25 cellular contexts compared by ENCODE assay signal in genomic region chr6:130869681-130870080, GRCh38. TPM values are rescaled to one million over a fixed set of nuclear protein-coding genes. Genes with fewer than 3 reads are reported as not detected.
DNase-seq lines count a peak whose midpoint lies in the region; ATAC-seq and TF ChIP-seq lines count a peak whose summit lies in the region.
"Had no signal": no experiment of that assay in that cellular context is flagged by ENCODE, and none has a peak within 500 bp of the region (broad histone marks: within the 10 kb centered on the region; RNA-seq: fewer than 3 reads in every experiment).

No MANE protein-coding gene starts in this region.

- peaks cover 9 to 17% of the 10 kb centered on the region in 2 experiments; a peak in 2 of 4 replicates for H3K79me1 ChIP-seq in IMR-90 (ENCODE audit: low read depth in 1 of 2, low read length in 2 of 2)

- no peak overlapping the region for H3K27ac ChIP-seq in IMR-90 (ENCODE audit: insufficient read depth, low read length)
- H3K27ac ChIP-seq in Panc1 (ENCODE audit: low read length): no peak overlapping the region
- no peak overlapping the region for H3K27ac ChIP-seq in caudate nucleus (ENCODE audit: low read depth, low read length)
- H3K27ac ChIP-seq: A549, SJCRH30 had no signal

- no peak overlapping the region for H2AK5ac ChIP-seq in IMR-90 (ENCODE audit: low read depth, low read length)

- no peak for TF ChIP-seq CTCF in Calu3 (IDR thresholded peaks at IDR 0.05; ENCODE audit: unreplicated experiment)
- TF ChIP-seq CTCF in IMR-90 (conservative IDR thresholded peaks at IDR 0.05; ENCODE audit: low read depth, low read length): no peak
- no peak for TF ChIP-seq CTCF in Panc1 (IDR thresholded peaks at IDR 0.05)
- TF ChIP-seq CTCF in progenitor cell of endocrine pancreas (IDR thresholded peaks at IDR 0.05; ENCODE audit: unreplicated experiment): no peak

- no peak overlapping the region for H3K56ac ChIP-seq in IMR-90 (ENCODE audit: extremely low read depth, insufficient read depth, low read length)

- H4K91ac ChIP-seq in IMR-90 (ENCODE audit: insufficient read depth, low read depth, low read length): no peak overlapping the region

- H3K36me3 ChIP-seq in IMR-90 (ENCODE audit: control insufficient read depth, insufficient read depth, low read length) (peaks cover 23% of the 10 kb centered on the region), Panc1 (ENCODE audit: control insufficient read depth, insufficient read depth, low read length) (peaks cover 16% of the 10 kb centered on the region)

- WGBS in IMR-90 (ENCODE audit: extremely low coverage in 2 of 2, insufficient read length in 1 of 2), 2 experiments: 80% methylated on average over 2 of the region's 10 CpGs; no CpG with 5 or more reads in 1 of the 2 experiments

- in situ Hi-C loops in IMR-90 (cut with MboI; ENCODE audit: low sequenced_read_pairs): no loop called here
- in situ Hi-C loops in Panc1 (cut with HindIII; ENCODE audit: low pct_unique_long_range_greater_than_20kb, low sequenced_read_pairs): no loop called here

- no peak overlapping the region for H3K4me3 Mint-ChIP-seq in Calu3 (ENCODE audit: low read depth, unreplicated experiment)
- no peak overlapping the region for H3K4me3 Mint-ChIP-seq in progenitor cell of endocrine pancreas (ENCODE audit: low read depth)
- H3K4me3 Mint-ChIP-seq in activated T-helper 17 cell treated with anti-CD3 and anti-CD28 coated beads, Interleukin-2, amount 50 U/mL, for 72 hours: no peak overlapping the region
- H3K4me3 Mint-ChIP-seq: CD4-positive, alpha-beta memory T cell; T-helper 17 cell had no signal

- H3K4me3 ChIP-seq in IMR-90 (ENCODE audit: insufficient read depth, low read depth, low read length): no peak overlapping the region
- H3K4me3 ChIP-seq in Panc1 (ENCODE audit: low read depth in 2 of 2, low read length in 2 of 2): no peak overlapping the region
- H3K4me3 ChIP-seq: A549, SJCRH30 had no signal

- H3K4me2 ChIP-seq in IMR-90 (ENCODE audit: low read depth, low read length): no peak overlapping the region
- H3K4me2 ChIP-seq: A549 had no signal

- no peaks in the 10 kb centered on the region for H4K20me1 ChIP-seq in IMR-90 (ENCODE audit: insufficient read depth, low read length)

- no peak overlapping the region for H3K4ac ChIP-seq in IMR-90 (ENCODE audit: low read depth, low read length)

- H3K4me1 ChIP-seq in IMR-90 (ENCODE audit: control insufficient read depth, insufficient read depth, low read length) (no peaks in the 10 kb centered on the region), Panc1 (ENCODE audit: control insufficient read depth, insufficient read depth, low read length) (no peaks in the 10 kb centered on the region)
- H3K4me1 ChIP-seq: A549, SJCRH30 had no signal

- TF ChIP-seq POLR2A in IMR-90 (IDR thresholded peaks at IDR 0.05; ENCODE audit: low read depth, low read length): no peak

- dilution Hi-C loops in IMR-90 (cut with HindIII; ENCODE audit: low sequenced_read_pairs, unreplicated experiment): no loop called here

- no peak overlapping the region for H2BK5ac ChIP-seq in IMR-90 (ENCODE audit: low read depth, low read length, poor library complexity, severe bottlenecking)

- BruUV-seq in Calu3 (replicated peaks; lab: Mats Ljungman, UMichigan): TSS peak; percentile 100
- BruUV-seq in IMR-90 (replicated peaks; lab: Mats Ljungman, UMichigan): TSS peak; percentile 85
- TSS peak; percentile 98 for BruUV-seq in Panc1 (replicated peaks; lab: Mats Ljungman, UMichigan)

- no peak overlapping the region for H4K8ac ChIP-seq in IMR-90 (ENCODE audit: low read depth in 2 of 2, low read length in 2 of 2)

- no peak overlapping the region for H2BK20ac ChIP-seq in IMR-90 (ENCODE audit: low read depth, low read length)

- TF ChIP-seq RAD21 in IMR-90 (IDR thresholded peaks at IDR 0.05; ENCODE audit: low read length): no peak

- no peak overlapping the region for H3K23ac ChIP-seq in IMR-90 (ENCODE audit: low read depth, low read length)

- H3K9me3 ChIP-seq in IMR-90 (ENCODE audit: control insufficient read depth, insufficient read depth, low read length) (no peaks in the 10 kb centered on the region), Panc1 (ENCODE audit: control insufficient read depth, insufficient read depth, low read depth, low read length) (no peaks in the 10 kb centered on the region)
- H3K9me3 ChIP-seq: A549, SJCRH30 had no signal

- H3K27ac Mint-ChIP-seq in Calu3 (ENCODE audit: unreplicated experiment) (no peak overlapping the region), progenitor cell of endocrine pancreas (peak overlapping the region; percentile 3)
- no peak overlapping the region for H3K27ac Mint-ChIP-seq in activated T-helper 17 cell treated with anti-CD3 and anti-CD28 coated beads, Interleukin-2, amount 50 U/mL, for 72 hours
- H3K27ac Mint-ChIP-seq: T-helper 17 cell had no signal

- DNase-seq in Calu3: no peak
- DNase-seq in IMR-90: no peak
- no peak for DNase-seq in Panc1 (ENCODE audit: low read depth, low spot score)
- no peak for DNase-seq in progenitor cell of endocrine pancreas (ENCODE audit: low spot score, unreplicated experiment)
- no peak for DNase-seq in HUDEP-2 (lab: John Stamatoyannopoulos, UW; ENCODE audit: unreplicated experiment in 76 of 76)
- DNase-seq in caudate nucleus (lab: John Stamatoyannopoulos, UW): no peak
- DNase-seq: C1 segment of cervical spinal cord; CD4-positive, alpha-beta memory T cell; COR-L47; DMS 273 treated with DMSO at 0.1 percent for 48 hours; DMS79; EL; GDM1; MV-4-11; NCI-H1105; NCI-H1436 treated with DMSO at 0.1 percent for 48 hours; NCI-H187 treated with DMSO at 0.1 percent for 48 hours; NCI-H524; NCI-H748 treated with DMSO at 0.1 percent for 48 hours; SJCRH30; T-helper 17 cell had no signal

- no peaks in the 10 kb centered on the region for H3K9me3 Mint-ChIP-seq in Calu3 (ENCODE audit: low read depth, unreplicated experiment)
- no peaks in the 10 kb centered on the region for H3K9me3 Mint-ChIP-seq in progenitor cell of endocrine pancreas (ENCODE audit: low read depth)
- no peaks in the 10 kb centered on the region for H3K9me3 Mint-ChIP-seq in activated T-helper 17 cell treated with anti-CD3 and anti-CD28 coated beads, Interleukin-2, amount 50 U/mL, for 72 hours
- H3K9me3 Mint-ChIP-seq: CD4-positive, alpha-beta memory T cell had no signal

- H3K36me3 Mint-ChIP-seq in Calu3 (ENCODE audit: insufficient read depth, unreplicated experiment): peaks cover 17% of the 10 kb centered on the region
- H3K36me3 Mint-ChIP-seq in progenitor cell of endocrine pancreas (ENCODE audit: insufficient read depth): peaks cover 9% of the 10 kb centered on the region
- H3K36me3 Mint-ChIP-seq in activated T-helper 17 cell treated with anti-CD3 and anti-CD28 coated beads, Interleukin-2, amount 50 U/mL, for 72 hours (ENCODE audit: low read depth): peaks cover 6% of the 10 kb centered on the region

- intact Hi-C loops in Calu3 (cut with micrococcal nuclease; ENCODE audit: unreplicated experiment) (loop anchor here (10.0 kb wide), 1 partner anchor 545 kb away; no protein-coding TSS in a partner anchor), IMR-90 (cut with micrococcal nuclease) (loop anchor here (5.0 kb wide), 1 partner anchor 822 kb away; no protein-coding TSS in a partner anchor), Panc1 (cut with micrococcal nuclease; ENCODE audit: unreplicated experiment) (loop anchor here (5.0 to 10.0 kb wide), 2 partner anchors 547 to 755 kb away; partner anchors contain the start of gene MED23)

- H3K9me1 ChIP-seq in IMR-90 (ENCODE audit: insufficient read depth, low read length): peaks cover 4% of the 10 kb centered on the region; the same call in 1 of the 2 replicates

- ATAC-seq in IMR-90 (ENCODE audit: low read depth) (no peak), Panc1 (no peak)
- ATAC-seq in activated T-helper 17 cell treated with anti-CD3 and anti-CD28 coated beads, Interleukin-2, amount 50 U/mL, for 72 hours (replicated peaks): no peak
- ATAC-seq: A549, SK-N-SH treated with all-trans-retinoic acid at 6 μM for 48 hours, T-helper 17 cell had no signal

- no peak overlapping the region for H2BK15ac ChIP-seq in IMR-90 (ENCODE audit: low read depth, low read length)

- H3K18ac ChIP-seq in IMR-90 (ENCODE audit: low read depth, low read length): no peak overlapping the region

- no peak overlapping the region for H3K9ac ChIP-seq in IMR-90 (ENCODE audit: low read depth, low read length)

- no peak overlapping the region for H2BK120ac ChIP-seq in IMR-90 (ENCODE audit: low read depth, low read length)

- no peak overlapping the region for H4K5ac ChIP-seq in IMR-90 (ENCODE audit: low read depth, low read length)

- POLR2A ChIA-PET in IMR-90 (lab: Charles Lee; ENCODE audit: unreplicated experiment): no interaction called here
- POLR2A ChIA-PET in Panc1 (lab: Charles Lee): no interaction called here

- H3K27me3 Mint-ChIP-seq in Calu3 (ENCODE audit: unreplicated experiment) (no peaks in the 10 kb centered on the region), progenitor cell of endocrine pancreas (peaks cover 14% of the 10 kb centered on the region)
- H3K27me3 Mint-ChIP-seq in activated T-helper 17 cell treated with anti-CD3 and anti-CD28 coated beads, Interleukin-2, amount 50 U/mL, for 72 hours: no peaks in the 10 kb centered on the region

- no peak overlapping the region for H2AFZ ChIP-seq in IMR-90 (replicated peaks; ENCODE audit: low read length, poor library complexity)

- H3K4me1 Mint-ChIP-seq in Calu3 (ENCODE audit: low read depth, unreplicated experiment): no peaks in the 10 kb centered on the region
- H3K4me1 Mint-ChIP-seq in progenitor cell of endocrine pancreas (ENCODE audit: low read depth): peaks cover 21% of the 10 kb centered on the region
- no peaks in the 10 kb centered on the region for H3K4me1 Mint-ChIP-seq in activated T-helper 17 cell treated with anti-CD3 and anti-CD28 coated beads, Interleukin-2, amount 50 U/mL, for 72 hours

- CTCF ChIA-PET in Calu3 (lab: Charles Lee): no interaction called here
- CTCF ChIA-PET in IMR-90 (lab: Yijun Ruan, JAX): no interaction called here
- CTCF ChIA-PET in Panc1 (lab: Charles Lee): no interaction called here

- H3K14ac ChIP-seq in IMR-90 (replicated peaks; ENCODE audit: low read depth, low read length): no peak overlapping the region

- H2AK9ac ChIP-seq in IMR-90 (replicated peaks; ENCODE audit: low read depth, low read length, poor library complexity): no peak overlapping the region

- H3K27me3 ChIP-seq in IMR-90 (ENCODE audit: control insufficient read depth, insufficient read depth, low read length) (no peaks in the 10 kb centered on the region), Panc1 (ENCODE audit: control insufficient read depth, insufficient read depth, low read length) (no peaks in the 10 kb centered on the region)
- H3K27me3 ChIP-seq: SJCRH30 had no signal

TF ChIP-seq in IMR-90, 13 proteins besides CTCF, POLR2A, EP300 and RAD21 (continues in another document):
- TF ChIP-seq SMC3 (IDR thresholded peaks at IDR 0.05; ENCODE audit: low read depth, low read length): no peak
- TF ChIP-seq FOS (IDR thresholded peaks at IDR 0.05; ENCODE audit: low read depth, low read length): no peak

RNA-seq across cellular contexts. Expression of gene SMLR1, which starts 42.5 kb away (rescaled TPM):
- total RNA-seq in Calu3 (2022) (not detected in 2 replicates), IMR-90 (2012; rRNA removed) (not detected in 2 replicates), Panc1 (2021; ENCODE audit: unreplicated experiment) (0.08 TPM), progenitor cell of endocrine pancreas (0.79 and 0.91 TPM in 2 replicates)
- not detected in 2 replicates for polyA plus RNA-seq in IMR-90 (2012; rRNA removed)
- not detected in 2 replicates for polyA plus RNA-seq in IMR-90 (2012; cell fraction: cytosol; rRNA removed)
- not detected in 2 replicates for polyA plus RNA-seq in IMR-90 (2012; cell fraction: nucleus; rRNA removed; ENCODE audit: low replicate concordance)
- not detected for polyA plus RNA-seq in Panc1 (2012; ENCODE audit: insufficient read length)
- not detected for total RNA-seq in activated T-helper 17 cell treated with anti-CD3 and anti-CD28 coated beads, Interleukin-2, amount 50 U/mL, for 72 hours
- total RNA-seq: CD4-positive, alpha-beta memory T cell; HT1080; SJCRH30; T-helper 17 cell had no signal
- polyA plus RNA-seq: CD4-positive, alpha-beta memory T cell had no signal
